In the genomic region with DNA sequence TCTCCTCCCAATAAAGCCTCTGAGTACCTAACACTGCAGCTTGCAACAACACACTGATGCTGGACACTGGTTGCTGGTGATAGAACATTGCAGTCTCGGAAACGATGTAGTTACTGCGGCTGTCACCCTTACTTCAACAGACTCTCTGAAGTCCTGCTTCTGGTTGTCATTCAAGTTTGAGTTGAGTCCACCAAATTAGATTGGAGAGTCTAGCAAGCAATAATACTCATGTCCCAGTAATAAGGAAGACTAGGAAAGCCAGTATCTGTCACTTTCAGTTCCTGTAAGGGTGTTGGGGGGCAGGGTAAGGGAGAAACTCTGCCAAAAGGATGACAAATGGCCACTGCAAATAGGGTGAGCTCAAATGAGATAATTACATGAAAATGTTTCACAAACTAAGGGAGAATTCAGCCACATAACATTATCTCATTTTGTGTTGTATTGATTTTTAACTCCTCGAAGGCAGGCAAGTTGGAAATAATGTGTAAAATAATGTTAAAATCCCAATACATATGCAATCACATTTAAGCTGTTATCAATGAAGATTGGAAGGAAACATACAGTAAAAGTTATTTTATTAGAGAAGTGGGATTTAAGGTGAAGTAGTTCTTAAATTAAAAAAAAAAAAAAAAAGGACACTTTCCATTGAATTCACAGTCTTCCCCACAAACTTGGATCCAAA, we compare ENCODE assay signal across 8 cellular contexts. TPM values are rescaled to one million over a fixed set of nuclear protein-coding genes. Genes with fewer than 3 reads are reported as not detected.
DNase-seq lines count a peak whose midpoint lies in the region; ATAC-seq and TF ChIP-seq lines count a peak whose summit lies in the region.

No MANE protein-coding gene starts in this region.

- H3K4me1 ChIP-seq in PC-9 (replicated peaks; ENCODE audit: insufficient read depth), result peaks cover 8% of the 10 kb centered on the region
- H3K4me1 ChIP-seq in ectodermal cell (ENCODE audit: control insufficient read depth, insufficient read depth, low read length), result peaks cover 16% of the 10 kb centered on the region
- H3K4me1 ChIP-seq in mucosa of stomach (ENCODE audit: control insufficient read depth, insufficient read depth, low read length), result peaks cover 9% of the 10 kb centered on the region

- 90 to 91% methylated on average over 3 of the region's 4 CpGs for WGBS in ectodermal cell, 2 experiments

- no peaks in the 10 kb centered on the region for H3F3A ChIP-seq in PC-9 (ENCODE audit: insufficient read depth, low read depth)

- peak overlapping the region; percentile 51 for H3K27ac ChIP-seq in PC-9
- peak overlapping the region; percentile 96 for H3K27ac ChIP-seq in ectodermal cell (ENCODE audit: insufficient read depth, low read depth, low read length, poor library complexity, severe bottlenecking)

- H3K4me3 ChIP-seq in BJ (ENCODE audit: low read depth, low read length) (peak overlapping the region; percentile 66), PC-9 (peak overlapping the region; percentile 86), ectodermal cell (ENCODE audit: insufficient read depth, low read depth, low read length) (peak overlapping the region; percentile 61), mucosa of stomach (ENCODE audit: low read length) (peak overlapping the region; percentile 79)

- DNase-seq in BJ (ENCODE audit: low read depth) (no peak), PC-9 (no peak), NCI-H1436 treated with DMSO at 0.1 percent for 48 hours (lab: John Stamatoyannopoulos, UW) (no peak), T-helper 9 cell (no peak)
- no peak for DNase-seq in activated CD4-positive, alpha-beta T cell treated with anti-CD3 and anti-CD28 coated beads for 1 hour

- H3K27me3 ChIP-seq in BJ (ENCODE audit: control insufficient read depth, insufficient read depth, low read length) (no peaks in the 10 kb centered on the region), PC-9 (ENCODE audit: insufficient read depth, low read depth) (no peaks in the 10 kb centered on the region), ectodermal cell (ENCODE audit: control insufficient read depth, insufficient read depth, low read length, poor library complexity, severe bottlenecking) (no peaks in the 10 kb centered on the region), mucosa of stomach (ENCODE audit: control insufficient read depth, insufficient read depth, low read length) (no peaks in the 10 kb centered on the region)

- CTCF ChIA-PET in BJ (lab: Yijun Ruan, JAX) (interaction anchor here (1.0 to 1.4 kb wide), 4 partner anchors 7 to 67 kb away, joined by 3 to 5 read pairs (median 4); no protein-coding TSS in a partner anchor), PC-9 (lab: Charles Lee) (no interaction called here)

- POLR2A ChIA-PET in BJ (lab: Charles Lee), result interaction anchor here (0.6 to 1.4 kb wide), 3 partner anchors 8 to 58 kb away, joined by 4 to 8 read pairs (median 7); a partner anchor contains a TSS
- POLR2A ChIA-PET in PC-9 (lab: Charles Lee; ENCODE audit: unreplicated experiment), result interaction anchor here (0.9 kb wide), 1 partner anchor 63 kb away, joined by 6 read pairs; a partner anchor contains a TSS

- H3K4me2 ChIP-seq in PC-9, result peak overlapping the region; percentile 86

- no peaks in the 10 kb centered on the region for H4K20me1 ChIP-seq in PC-9 (ENCODE audit: insufficient read depth)

- peak overlapping the region; percentile 98 for H2AFZ ChIP-seq in PC-9

- no peaks in the 10 kb centered on the region for H3K9me3 ChIP-seq in PC-9 (ENCODE audit: insufficient read depth, low read depth)
- H3K9me3 ChIP-seq in ectodermal cell (ENCODE audit: control insufficient read depth, low read length), result no peaks in the 10 kb centered on the region
- no peaks in the 10 kb centered on the region for H3K9me3 ChIP-seq in mucosa of stomach (ENCODE audit: control insufficient read depth, low read length)

- H3K36me3 ChIP-seq in BJ (ENCODE audit: control insufficient read depth, insufficient read depth, low read length) (no peaks in the 10 kb centered on the region), PC-9 (ENCODE audit: low read depth) (no peaks in the 10 kb centered on the region), ectodermal cell (ENCODE audit: control insufficient read depth, insufficient read depth, low read length) (no peaks in the 10 kb centered on the region), mucosa of stomach (ENCODE audit: control insufficient read depth, insufficient read depth, low read length) (no peaks in the 10 kb centered on the region)

- no TSS peak for BruUV-seq in PC-9 (replicated peaks; lab: Mats Ljungman, UMichigan)

- intact Hi-C loops in PC-9 (cut with micrococcal nuclease; ENCODE audit: unreplicated experiment), result no loop called here

- peaks cover 20% of the 10 kb centered on the region for H3K79me2 ChIP-seq in PC-9 (ENCODE audit: low read depth)

- peak; percentile 26 for ATAC-seq in GM21447 (IDR thresholded peaks at IDR 0.05; ENCODE audit: unreplicated experiment)

- peak overlapping the region; percentile 88 for H3K9ac ChIP-seq in mucosa of stomach (ENCODE audit: low read length)

- no peaks in the 10 kb centered on the region for H3K9me2 ChIP-seq in PC-9 (ENCODE audit: insufficient read depth)

- no peak for TF ChIP-seq CTCF in BJ (IDR thresholded peaks at IDR 0.05; ENCODE audit: insufficient read depth, low read depth, low read length)
- TF ChIP-seq CTCF in PC-9 (conservative IDR thresholded peaks at IDR 0.05), result no peak

RNA-seq across cellular contexts. Expression of a gene that starts 0.8 kb away (rescaled TPM):
- polyA plus RNA-seq in BJ (2011; rRNA removed), result 6.6 and 11.1 TPM in 2 replicates
- 6.1 and 9.5 TPM in 2 replicates for polyA minus RNA-seq in BJ (2011; rRNA and poly(A)+ RNA removed)
- total RNA-seq in PC-9 (2021), result 14.6 and 17.8 TPM in 2 replicates
- 31.1 TPM for polyA plus RNA-seq in ectodermal cell (2013, experiment 1 of 4)
- polyA plus RNA-seq in ectodermal cell (2013, experiment 2 of 4), result 28.7 TPM
- polyA plus RNA-seq in ectodermal cell (2013, experiment 3 of 4), result 28.8 TPM
- 32.9 TPM for polyA plus RNA-seq in ectodermal cell (2013, experiment 4 of 4)

RNA-seq across cellular contexts. Expression of a gene that starts 8.3 kb away (rescaled TPM):
- 7.4 and 11.1 TPM in 2 replicates for polyA plus RNA-seq in BJ (2011; rRNA removed)
- polyA minus RNA-seq in BJ (2011; rRNA and poly(A)+ RNA removed), result 11.3 and 15.4 TPM in 2 replicates
- total RNA-seq in PC-9 (2021), result 19.7 and 23.3 TPM in 2 replicates
- polyA plus RNA-seq in ectodermal cell (2013, experiment 1 of 4), result 44.5 TPM
- polyA plus RNA-seq in ectodermal cell (2013, experiment 2 of 4), result 46.7 TPM
- polyA plus RNA-seq in ectodermal cell (2013, experiment 3 of 4), result 31.9 TPM
- polyA plus RNA-seq in ectodermal cell (2013, experiment 4 of 4), result 33.9 TPM

RNA-seq across cellular contexts. Expression of a gene that starts 50.1 kb away (rescaled TPM):
- polyA plus RNA-seq in BJ (2011; rRNA removed), result not detected in 2 replicates
- not detected in 2 replicates for polyA minus RNA-seq in BJ (2011; rRNA and poly(A)+ RNA removed)
- total RNA-seq in PC-9 (2021), result not detected in 2 replicates
- polyA plus RNA-seq in ectodermal cell (2013, experiment 1 of 4), result not detected
- polyA plus RNA-seq in ectodermal cell (2013, experiment 2 of 4), result not detected
- polyA plus RNA-seq in ectodermal cell (2013, experiment 3 of 4), result not detected
- not detected for polyA plus RNA-seq in ectodermal cell (2013, experiment 4 of 4)
